In the genomic region with DNA sequence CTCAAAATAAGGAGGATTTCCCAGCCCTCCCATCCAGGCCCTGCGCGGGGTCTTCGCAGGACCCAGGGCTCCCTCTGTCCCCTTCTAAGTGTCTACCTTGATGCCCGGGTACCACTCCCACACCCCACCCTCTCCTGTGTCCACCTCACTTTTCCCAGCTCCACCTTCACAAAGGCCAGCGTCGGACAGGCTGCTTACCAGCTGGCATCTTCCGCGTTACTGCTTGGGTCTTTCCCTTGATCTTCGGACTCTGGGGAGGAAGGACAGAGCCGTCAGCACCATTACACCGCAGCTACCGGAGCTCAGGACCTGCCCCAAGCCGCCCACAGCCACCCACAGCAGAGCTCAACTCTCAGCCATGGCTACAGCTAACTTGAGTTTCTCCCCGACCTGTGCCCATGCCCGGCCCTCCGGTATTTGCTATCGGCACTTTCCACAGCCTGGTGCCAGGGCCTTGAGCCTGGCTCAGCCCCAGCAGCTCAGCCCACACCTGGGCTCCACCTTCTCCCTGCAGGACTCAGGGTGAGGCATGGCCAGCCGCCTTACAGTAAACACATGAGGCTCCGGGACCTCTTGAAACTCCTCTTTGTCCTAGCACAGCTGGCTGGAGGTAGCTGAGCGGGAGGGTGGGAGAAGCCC, we compare ENCODE assay signal across 1 cellular context.
TF ChIP-seq lines count a peak whose summit lies in the region.

No MANE protein-coding gene starts in this region.

TF ChIP-seq in WTC11, 78 proteins besides CTCF, POLR2A, EP300 and RAD21 (continued from another document):
- TF ChIP-seq, protein P1, sequence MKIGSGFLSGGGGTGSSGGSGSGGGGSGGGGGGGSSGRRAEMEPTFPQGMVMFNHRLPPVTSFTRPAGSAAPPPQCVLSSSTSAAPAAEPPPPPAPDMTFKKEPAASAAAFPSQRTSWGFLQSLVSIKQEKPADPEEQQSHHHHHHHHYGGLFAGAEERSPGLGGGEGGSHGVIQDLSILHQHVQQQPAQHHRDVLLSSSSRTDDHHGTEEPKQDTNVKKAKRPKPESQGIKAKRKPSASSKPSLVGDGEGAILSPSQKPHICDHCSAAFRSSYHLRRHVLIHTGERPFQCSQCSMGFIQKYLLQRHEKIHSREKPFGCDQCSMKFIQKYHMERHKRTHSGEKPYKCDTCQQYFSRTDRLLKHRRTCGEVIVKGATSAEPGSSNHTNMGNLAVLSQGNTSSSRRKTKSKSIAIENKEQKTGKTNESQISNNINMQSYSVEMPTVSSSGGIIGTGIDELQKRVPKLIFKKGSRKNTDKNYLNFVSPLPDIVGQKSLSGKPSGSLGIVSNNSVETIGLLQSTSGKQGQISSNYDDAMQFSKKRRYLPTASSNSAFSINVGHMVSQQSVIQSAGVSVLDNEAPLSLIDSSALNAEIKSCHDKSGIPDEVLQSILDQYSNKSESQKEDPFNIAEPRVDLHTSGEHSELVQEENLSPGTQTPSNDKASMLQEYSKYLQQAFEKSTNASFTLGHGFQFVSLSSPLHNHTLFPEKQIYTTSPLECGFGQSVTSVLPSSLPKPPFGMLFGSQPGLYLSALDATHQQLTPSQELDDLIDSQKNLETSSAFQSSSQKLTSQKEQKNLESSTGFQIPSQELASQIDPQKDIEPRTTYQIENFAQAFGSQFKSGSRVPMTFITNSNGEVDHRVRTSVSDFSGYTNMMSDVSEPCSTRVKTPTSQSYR (CRISPR knock-in tag; IDR thresholded peaks at IDR 0.05), result no peak
- TF ChIP-seq ZNF416 (CRISPR knock-in tag; IDR thresholded peaks at IDR 0.05) (no peak), ZNF263 (CRISPR knock-in tag; IDR thresholded peaks at IDR 0.05; ENCODE audit: low read depth) (no peak), SMAD3 (CRISPR knock-in tag; IDR thresholded peaks at IDR 0.05; ENCODE audit: borderline replicate concordance) (no peak)
- TF ChIP-seq, protein P2, sequence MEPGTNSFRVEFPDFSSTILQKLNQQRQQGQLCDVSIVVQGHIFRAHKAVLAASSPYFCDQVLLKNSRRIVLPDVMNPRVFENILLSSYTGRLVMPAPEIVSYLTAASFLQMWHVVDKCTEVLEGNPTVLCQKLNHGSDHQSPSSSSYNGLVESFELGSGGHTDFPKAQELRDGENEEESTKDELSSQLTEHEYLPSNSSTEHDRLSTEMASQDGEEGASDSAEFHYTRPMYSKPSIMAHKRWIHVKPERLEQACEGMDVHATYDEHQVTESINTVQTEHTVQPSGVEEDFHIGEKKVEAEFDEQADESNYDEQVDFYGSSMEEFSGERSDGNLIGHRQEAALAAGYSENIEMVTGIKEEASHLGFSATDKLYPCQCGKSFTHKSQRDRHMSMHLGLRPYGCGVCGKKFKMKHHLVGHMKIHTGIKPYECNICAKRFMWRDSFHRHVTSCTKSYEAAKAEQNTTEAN (CRISPR knock-in tag; IDR thresholded peaks at IDR 0.05), result no peak
- TF ChIP-seq, protein P3, sequence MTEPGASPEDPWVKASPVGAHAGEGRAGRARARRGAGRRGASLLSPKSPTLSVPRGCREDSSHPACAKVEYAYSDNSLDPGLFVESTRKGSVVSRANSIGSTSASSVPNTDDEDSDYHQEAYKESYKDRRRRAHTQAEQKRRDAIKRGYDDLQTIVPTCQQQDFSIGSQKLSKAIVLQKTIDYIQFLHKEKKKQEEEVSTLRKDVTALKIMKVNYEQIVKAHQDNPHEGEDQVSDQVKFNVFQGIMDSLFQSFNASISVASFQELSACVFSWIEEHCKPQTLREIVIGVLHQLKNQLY (CRISPR knock-in tag; IDR thresholded peaks at IDR 0.05), result no peak
- TF ChIP-seq, protein P4, sequence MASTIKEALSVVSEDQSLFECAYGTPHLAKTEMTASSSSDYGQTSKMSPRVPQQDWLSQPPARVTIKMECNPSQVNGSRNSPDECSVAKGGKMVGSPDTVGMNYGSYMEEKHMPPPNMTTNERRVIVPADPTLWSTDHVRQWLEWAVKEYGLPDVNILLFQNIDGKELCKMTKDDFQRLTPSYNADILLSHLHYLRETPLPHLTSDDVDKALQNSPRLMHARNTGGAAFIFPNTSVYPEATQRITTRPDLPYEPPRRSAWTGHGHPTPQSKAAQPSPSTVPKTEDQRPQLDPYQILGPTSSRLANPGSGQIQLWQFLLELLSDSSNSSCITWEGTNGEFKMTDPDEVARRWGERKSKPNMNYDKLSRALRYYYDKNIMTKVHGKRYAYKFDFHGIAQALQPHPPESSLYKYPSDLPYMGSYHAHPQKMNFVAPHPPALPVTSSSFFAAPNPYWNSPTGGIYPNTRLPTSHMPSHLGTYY (CRISPR knock-in tag; IDR thresholded peaks at IDR 0.05), result no peak
